14 cellular contexts compared by ENCODE assay signal in genomic region chr3:195184716-195185421, GRCh38.
DNase-seq lines count a peak whose midpoint lies in the region; FAIRE-seq and TF ChIP-seq lines count a peak whose summit lies in the region.
"Had no signal": no experiment of that assay in that cellular context is flagged by ENCODE, and none has a peak within 500 bp of the region (broad histone marks: within the 10 kb centered on the region; RNA-seq: fewer than 3 reads in every experiment).

No MANE protein-coding gene starts in this region.

- in situ Hi-C loops in mammary epithelial cell (cut with MboI; ENCODE audit: low sequenced_read_pairs in 2 of 2) = no loop called here

- WGBS in mammary epithelial cell (ENCODE audit: low coverage, missing lambda C conversion rate) = 89% methylated on average over 3 of the region's 3 CpGs
- 94% methylated on average over 3 of the region's 3 CpGs for WGBS in mesenchymal stem cell
- WGBS in small intestine, 3 donors = 73 to 85% (median 77%) methylated on average over 3 of the region's 3 CpGs

- no peak overlapping the region for H3K4ac ChIP-seq in mesenchymal stem cell (ENCODE audit: low read depth in 1 of 2, low read length in 2 of 2)

- dilution Hi-C loops in mammary epithelial cell (cut with HindIII; ENCODE audit: low sequenced_read_pairs) = loop anchor here (5.0 kb wide), 2 partner anchors 43 to 72 kb away; no protein-coding TSS in a partner anchor

- H3K4me1 ChIP-seq in mammary epithelial cell (ENCODE audit: insufficient read depth, low read length) (peaks cover 32% of the 10 kb centered on the region), adipocyte (ENCODE audit: control insufficient read depth, insufficient read depth, low read length) (peaks cover 67% of the 10 kb centered on the region), mesenchymal stem cell (ENCODE audit: control insufficient read depth, insufficient read depth, low read depth, low read length) (peaks cover 16% of the 10 kb centered on the region), small intestine (ENCODE audit: control insufficient read depth in 2 of 2, insufficient read depth in 1 of 2, low read depth in 1 of 2, low read length in 1 of 2) (no peaks in the 10 kb centered on the region), SJCRH30 (no peaks in the 10 kb centered on the region)

- H3K9me3 Mint-ChIP-seq in MCF 10A (ENCODE audit: unreplicated experiment) = no peaks in the 10 kb centered on the region
- peaks cover 10% of the 10 kb centered on the region for H3K9me3 Mint-ChIP-seq in type B pancreatic cell
- peaks cover 1% of the 10 kb centered on the region for H3K9me3 Mint-ChIP-seq in glutamatergic neuron (ENCODE audit: unreplicated experiment)

- H3K27me3 ChIP-seq in mammary epithelial cell (ENCODE audit: insufficient read depth, low read length) (no peaks in the 10 kb centered on the region), adipocyte (replicated peaks; ENCODE audit: control insufficient read depth, insufficient read depth, low read length) (no peaks in the 10 kb centered on the region), mesenchymal stem cell (ENCODE audit: control insufficient read depth in 1 of 2, insufficient read depth in 1 of 2, low read length in 2 of 2) (no peaks in the 10 kb centered on the region), small intestine (ENCODE audit: control insufficient read depth in 2 of 2, insufficient read depth in 2 of 2, low read length in 2 of 2) (no peaks in the 10 kb centered on the region), SJCRH30 (no peaks in the 10 kb centered on the region)

- H3K4me1 Mint-ChIP-seq in MCF 10A (ENCODE audit: insufficient read depth, unreplicated experiment) (peaks cover 45% of the 10 kb centered on the region), type B pancreatic cell (ENCODE audit: unreplicated experiment) (peaks cover 58% of the 10 kb centered on the region), glutamatergic neuron (ENCODE audit: low read depth, unreplicated experiment) (peaks cover 37% of the 10 kb centered on the region)

- H3K27ac Mint-ChIP-seq in MCF 10A (ENCODE audit: low read depth, unreplicated experiment) (peak overlapping the region; percentile 88), type B pancreatic cell (peak overlapping the region; percentile 96), glutamatergic neuron (ENCODE audit: unreplicated experiment) (no peak overlapping the region)

- no peaks in the 10 kb centered on the region for H3K36me3 ChIP-seq in mammary epithelial cell (ENCODE audit: insufficient read depth, low read length)
- H3K36me3 ChIP-seq in adipocyte (ENCODE audit: control insufficient read depth, insufficient read depth, low read length, severe bottlenecking) = no peaks in the 10 kb centered on the region
- peaks cover 0 to 2% of the 10 kb centered on the region in 2 experiments for H3K36me3 ChIP-seq in mesenchymal stem cell (ENCODE audit: control insufficient read depth in 1 of 2, insufficient read depth in 2 of 2, low read depth in 1 of 2, low read length in 2 of 2)
- no peaks in the 10 kb centered on the region for H3K36me3 ChIP-seq in small intestine (ENCODE audit: control insufficient read depth in 2 of 2, insufficient read depth in 2 of 2, low read length in 2 of 2)
- no peaks in the 10 kb centered on the region for H3K36me3 ChIP-seq in SJCRH30

- no peak overlapping the region for H3K14ac ChIP-seq in mesenchymal stem cell (ENCODE audit: low read length in 2 of 2)

- DNase-seq in MCF 10A (ENCODE audit: unreplicated experiment) (no peak), mammary epithelial cell (no peak), adipocyte (ENCODE audit: low read depth) (no peak), mesenchymal stem cell (peak; percentile 61), type B pancreatic cell (ENCODE audit: extremely low spot score, unreplicated experiment) (no peak), small intestine (no peak), SJCRH30 (no peak), glutamatergic neuron (no peak)
- DNase-seq: activated CD4-positive, alpha-beta T cell treated with anti-CD3 and anti-CD28 coated beads, Interleukin-2, amount 50 U/mL, for 48 hours; activated effector memory CD4-positive, alpha-beta T cell treated with anti-CD3 and anti-CD28 coated beads, Interleukin-2, amount 50 U/mL, for 16 hours; COR-L47; cortex of kidney; NCI-H1436; stimulated activated CD4-positive, alpha-beta T cell treated with anti-CD3 and anti-CD28 coated beads, Interleukin-15, amount 100 ng/mL, for 24 hours had no signal

- H3K23ac ChIP-seq in mesenchymal stem cell (ENCODE audit: low read length in 2 of 2) = no peak overlapping the region

- no peak overlapping the region for H2AK5ac ChIP-seq in mesenchymal stem cell (ENCODE audit: low read length, severe bottlenecking)

- H4K91ac ChIP-seq in mesenchymal stem cell (ENCODE audit: low read length) = no peak overlapping the region

- H4K20me1 ChIP-seq in mammary epithelial cell (ENCODE audit: insufficient read depth, low read length) = no peaks in the 10 kb centered on the region

- H3K9me3 ChIP-seq in mammary epithelial cell (replicated peaks; ENCODE audit: insufficient read depth, low read length) (no peaks in the 10 kb centered on the region), adipocyte (ENCODE audit: control insufficient read depth, low read length) (no peaks in the 10 kb centered on the region), mesenchymal stem cell (ENCODE audit: control insufficient read depth, low read length) (no peaks in the 10 kb centered on the region), small intestine (ENCODE audit: control insufficient read depth, low read depth) (no peaks in the 10 kb centered on the region), SJCRH30 (replicated peaks) (no peaks in the 10 kb centered on the region)

- no peak overlapping the region for H4K8ac ChIP-seq in mesenchymal stem cell (ENCODE audit: low read length)

- POLR2A ChIA-PET in MCF 10A (lab: Yijun Ruan, JAX) = interaction anchor here (0.7 to 4.9 kb wide), 7 partner anchors 12 to 495 kb away, joined by 3 to 34 read pairs (median 3); no protein-coding TSS in a partner anchor

- peaks cover 14% of the 10 kb centered on the region for H3K79me2 ChIP-seq in mammary epithelial cell (ENCODE audit: insufficient read depth, low read length)

- peak overlapping the region in 1 of 2 experiments; percentile 0 for H2BK12ac ChIP-seq in mesenchymal stem cell (ENCODE audit: low read length in 2 of 2)

- no peak overlapping the region for H3K18ac ChIP-seq in mesenchymal stem cell (ENCODE audit: low read depth in 1 of 2, low read length in 2 of 2)

- BruUV-seq in MCF 10A (replicated peaks; lab: Mats Ljungman, UMichigan) (no TSS peak), mammary epithelial cell (replicated peaks; lab: Mats Ljungman, UMichigan) (no TSS peak)

- CTCF ChIA-PET in MCF 10A (lab: Yijun Ruan, JAX) = interaction anchor here (0.6 to 1.3 kb wide), 5 partner anchors 10 to 67 kb away, joined by 3 to 4 read pairs (median 3); no protein-coding TSS in a partner anchor
- CTCF ChIA-PET in mammary epithelial cell (lab: Charles Lee; ENCODE audit: low non-redundant PET) = no interaction called here

- H3K9ac ChIP-seq in mammary epithelial cell (ENCODE audit: insufficient read depth, low read length) (no peak overlapping the region), adipocyte (ENCODE audit: low read length) (peak overlapping the region; percentile 42), mesenchymal stem cell (ENCODE audit: low read length) (peak overlapping the region; percentile 22)

- intact Hi-C loops in MCF 10A (cut with micrococcal nuclease) = no loop called here
- intact Hi-C loops in mammary epithelial cell (cut with micrococcal nuclease) = loop anchor here (5.0 kb wide), 2 partner anchors 77 to 693 kb away; no protein-coding TSS in a partner anchor

- H3K27ac ChIP-seq in mammary epithelial cell (ENCODE audit: insufficient read depth, low read depth, low read length) (no peak overlapping the region), mesenchymal stem cell (ENCODE audit: low read length, poor library complexity, severe bottlenecking) (no peak overlapping the region), small intestine (ENCODE audit: low read depth in 1 of 2, low read length in 1 of 2) (no peak overlapping the region), SJCRH30 (no peak overlapping the region)

- no peak overlapping the region for H3K4me3 Mint-ChIP-seq in MCF 10A (ENCODE audit: unreplicated experiment)
- H3K4me3 Mint-ChIP-seq in type B pancreatic cell = no peak overlapping the region
- H3K4me3 Mint-ChIP-seq in glutamatergic neuron (ENCODE audit: unreplicated experiment) = no peak overlapping the region

- no peak for TF ChIP-seq CTCF in MCF 10A (IDR thresholded peaks at IDR 0.05; ENCODE audit: unreplicated experiment)
- no peak for TF ChIP-seq CTCF in mammary epithelial cell (conservative IDR thresholded peaks at IDR 0.05 in 1 of 2, IDR thresholded peaks at IDR 0.05 in 1 of 2; ENCODE audit: extremely low read depth in 1 of 2, insufficient read depth in 1 of 2, low read depth in 1 of 2, low read length in 2 of 2)
- TF ChIP-seq CTCF in type B pancreatic cell (conservative IDR thresholded peaks at IDR 0.05) = no peak
- TF ChIP-seq CTCF in glutamatergic neuron (IDR thresholded peaks at IDR 0.05; ENCODE audit: partially characterized antibody, unreplicated experiment) = no peak

- H3K4me3 ChIP-seq in mammary epithelial cell (replicated peaks in 1 of 3; ENCODE audit: insufficient read depth in 1 of 3, low read depth in 2 of 3, low read length in 3 of 3) (no peak overlapping the region), adipocyte (ENCODE audit: low read length) (no peak overlapping the region), mesenchymal stem cell (ENCODE audit: insufficient read depth in 1 of 2, low read depth in 1 of 2, low read length in 2 of 2) (no peak overlapping the region), small intestine (ENCODE audit: low read depth in 1 of 2, low read length in 2 of 2) (no peak overlapping the region), SJCRH30 (no peak overlapping the region)

- H3K27me3 Mint-ChIP-seq in MCF 10A (ENCODE audit: insufficient read depth, unreplicated experiment) (no peaks in the 10 kb centered on the region), type B pancreatic cell (no peaks in the 10 kb centered on the region), glutamatergic neuron (ENCODE audit: unreplicated experiment) (peaks cover 4% of the 10 kb centered on the region)

- H2BK15ac ChIP-seq in mesenchymal stem cell (ENCODE audit: low read depth, poor library complexity, severe bottlenecking) = peak overlapping the region; percentile 41

- H3K36me3 Mint-ChIP-seq in MCF 10A (ENCODE audit: insufficient read depth, unreplicated experiment) (peaks cover 6% of the 10 kb centered on the region), type B pancreatic cell (peaks cover 12% of the 10 kb centered on the region), glutamatergic neuron (ENCODE audit: unreplicated experiment) (no peaks in the 10 kb centered on the region)

- H2AFZ ChIP-seq in mammary epithelial cell (ENCODE audit: low read depth, low read length) = no peak overlapping the region
- no peak overlapping the region for H2AFZ ChIP-seq in mesenchymal stem cell (ENCODE audit: low read depth, low read length)

- H2BK5ac ChIP-seq in mesenchymal stem cell (ENCODE audit: low read depth, low read length, poor library complexity, severe bottlenecking) = no peak overlapping the region

- no peak overlapping the region for H2BK120ac ChIP-seq in mesenchymal stem cell (ENCODE audit: low read depth, low read length)

- H3K79me1 ChIP-seq in mesenchymal stem cell (replicated peaks; ENCODE audit: low read length, poor library complexity, severe bottlenecking) = peaks cover 21% of the 10 kb centered on the region

- H3K4me2 ChIP-seq in mammary epithelial cell (ENCODE audit: insufficient read depth, low read depth, low read length) = no peak overlapping the region
- H3K4me2 ChIP-seq in mesenchymal stem cell (ENCODE audit: low read length, poor library complexity, severe bottlenecking) = no peak overlapping the region

- FAIRE-seq in small intestine (lab: Jason Lieb, UNC) = no peak
